10 cellular contexts compared by ENCODE assay signal in the genomic region with DNA sequence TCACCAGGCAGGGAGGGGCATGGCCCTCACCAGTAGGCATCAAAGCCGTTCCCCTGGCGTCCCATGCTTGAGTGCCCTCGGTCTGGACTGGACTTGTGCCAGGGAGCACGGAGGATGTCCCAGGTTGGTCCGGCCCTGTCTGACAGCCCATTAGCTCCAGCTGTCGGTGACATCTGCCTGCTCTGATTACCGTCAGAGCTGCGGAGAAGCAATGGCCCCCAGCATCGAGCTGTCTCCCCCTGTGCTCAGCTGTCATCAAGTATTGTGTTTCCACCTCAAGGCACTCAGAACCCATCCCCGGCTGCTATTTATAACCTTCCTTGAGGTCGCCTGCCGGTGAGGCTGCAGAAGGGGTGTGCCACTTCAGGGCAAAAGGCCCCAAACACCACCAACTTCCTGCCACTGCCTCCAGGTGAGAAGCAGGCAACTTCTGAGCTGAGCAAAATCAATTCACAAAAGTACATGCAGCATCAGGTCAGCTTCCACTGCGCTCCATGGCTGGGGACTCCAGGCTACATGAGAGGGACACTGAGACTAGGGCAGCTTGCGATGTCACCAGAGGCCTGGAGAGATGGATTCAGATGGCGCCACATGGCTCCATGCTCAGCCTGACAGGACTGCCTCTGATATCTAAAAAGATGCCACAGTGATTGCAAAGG.
A peak's percentile ranks its signal among the peaks of the same experiment; 100 is the strongest.
DNase-seq lines count a peak whose midpoint lies in the region; ATAC-seq, FAIRE-seq and TF ChIP-seq lines count a peak whose summit lies in the region.
"Had no signal": no experiment of that assay in that cellular context is flagged by ENCODE, and none has a peak within 500 bp of the region (broad histone marks: within the 10 kb centered on the region; RNA-seq: fewer than 3 reads in every experiment).

No MANE protein-coding gene starts in this region.

- CTCF ChIA-PET in CD4-positive, alpha-beta T cell (lab: Charles Lee) = no interaction called here

- intact Hi-C loops in CD4-positive, alpha-beta T cell (cut with DNase I, micrococcal nuclease) = no loop called here

- no peaks in the 10 kb centered on the region for H3K9me3 Mint-ChIP-seq in CD4-positive, alpha-beta T cell
- H3K9me3 Mint-ChIP-seq in effector memory CD8-positive, alpha-beta T cell = no peaks in the 10 kb centered on the region

- ATAC-seq in CD4-positive, alpha-beta T cell (ENCODE audit: poor library complexity) = peak; percentile 86
- ATAC-seq in GM19035 (IDR thresholded peaks at IDR 0.05; ENCODE audit: unreplicated experiment) = peak; percentile 16
- ATAC-seq in effector memory CD8-positive, alpha-beta T cell (replicated peaks) = peak; percentile 93

- peaks cover 3% of the 10 kb centered on the region for H3K27me3 Mint-ChIP-seq in CD4-positive, alpha-beta T cell
- H3K27me3 Mint-ChIP-seq in effector memory CD8-positive, alpha-beta T cell = peaks cover 23 to 46% of the 10 kb centered on the region in 2 donors

- H3K4me1 Mint-ChIP-seq in CD4-positive, alpha-beta T cell (ENCODE audit: low read depth) = peaks cover 41% of the 10 kb centered on the region
- H3K4me1 Mint-ChIP-seq in effector memory CD8-positive, alpha-beta T cell (ENCODE audit: low read depth in 2 of 2) = peaks cover 16 to 21% of the 10 kb centered on the region in 2 donors

- POLR2A ChIA-PET in CD4-positive, alpha-beta T cell (lab: Charles Lee) = no interaction called here

- no peak for FAIRE-seq in D721Med (lab: Jason Lieb, UNC)
- FAIRE-seq: astrocyte had no signal

- peak in 5 of 10 experiments; percentile 3 to 36 (median 9) for DNase-seq in CD4-positive, alpha-beta T cell
- peak; percentile 81 for DNase-seq in NCI-H1694 treated with DMSO at 0.1 percent for 48 hours (lab: John Stamatoyannopoulos, UW)
- DNase-seq in effector memory CD8-positive, alpha-beta T cell = peak; percentile 21 to 29 (median 24)
- DNase-seq in foreskin fibroblast = no peak
- DNase-seq in caudate nucleus (lab: John Stamatoyannopoulos, UW) = no peak
- DNase-seq in D721Med (ENCODE audit: insufficient read length, low spot score) = no peak
- no peak for DNase-seq in DMS153 (lab: John Stamatoyannopoulos, UW)

- H3K4me3 ChIP-seq in foreskin fibroblast (ENCODE audit: low read depth in 1 of 2, low read length in 2 of 2) = no peak overlapping the region

- H3K27me3 ChIP-seq in CD4-positive, alpha-beta T cell (ENCODE audit: control insufficient read depth, insufficient read depth, low read length) = no peaks in the 10 kb centered on the region

- no peaks in the 10 kb centered on the region for H3K9me3 ChIP-seq in CD4-positive, alpha-beta T cell (ENCODE audit: control insufficient read depth, low read length)

- peak overlapping the region; percentile 54 for H3K4me3 Mint-ChIP-seq in CD4-positive, alpha-beta T cell
- peak overlapping the region in 1 of 2 donors; percentile 49 for H3K4me3 Mint-ChIP-seq in effector memory CD8-positive, alpha-beta T cell

- no peaks in the 10 kb centered on the region for H3K36me3 Mint-ChIP-seq in CD4-positive, alpha-beta T cell (ENCODE audit: low read depth)
- H3K36me3 Mint-ChIP-seq in effector memory CD8-positive, alpha-beta T cell (ENCODE audit: insufficient read depth) = peaks cover 2% of the 10 kb centered on the region

- peak overlapping the region; percentile 85 for H3K27ac Mint-ChIP-seq in CD4-positive, alpha-beta T cell
- H3K27ac Mint-ChIP-seq in effector memory CD8-positive, alpha-beta T cell = peak overlapping the region in 1 of 2 donors; percentile 89

- no peak overlapping the region for H3K27ac ChIP-seq in CD4-positive, alpha-beta T cell (ENCODE audit: low read depth, low read length)
- no peak overlapping the region for H3K27ac ChIP-seq in caudate nucleus (ENCODE audit: low read depth, low read length)
- H3K27ac ChIP-seq: RWPE1 had no signal

- no peak for TF ChIP-seq CTCF in CD4-positive, alpha-beta T cell (IDR thresholded peaks at IDR 0.05)
- no peak for TF ChIP-seq CTCF in foreskin fibroblast (IDR thresholded peaks at IDR 0.05; ENCODE audit: low read depth, low read length)
- no peak for TF ChIP-seq CTCF in D721Med (IDR thresholded peaks at IDR 0.05; ENCODE audit: insufficient read depth, missing control alignments)

Comparison
In these comparisons a context has a peak if more than half of its experiments do, and no peak if none do; other contexts are left out.
1. ATAC-seq: peak in every context shown above with its lines; median percentile 93 in effector memory CD8-positive, alpha-beta T cell; 86 in CD4-positive, alpha-beta T cell; 16 in GM19035.
2. DNase-seq: peak in NCI-H1694 treated with DMSO at 0.1 percent for 48 hours (single experiment) and effector memory CD8-positive, alpha-beta T cell (3 of 3); none in foreskin fibroblast (0 of 2), caudate nucleus (0 of 61), D721Med (single experiment) and DMS153 (single experiment).